In the genomic region with DNA sequence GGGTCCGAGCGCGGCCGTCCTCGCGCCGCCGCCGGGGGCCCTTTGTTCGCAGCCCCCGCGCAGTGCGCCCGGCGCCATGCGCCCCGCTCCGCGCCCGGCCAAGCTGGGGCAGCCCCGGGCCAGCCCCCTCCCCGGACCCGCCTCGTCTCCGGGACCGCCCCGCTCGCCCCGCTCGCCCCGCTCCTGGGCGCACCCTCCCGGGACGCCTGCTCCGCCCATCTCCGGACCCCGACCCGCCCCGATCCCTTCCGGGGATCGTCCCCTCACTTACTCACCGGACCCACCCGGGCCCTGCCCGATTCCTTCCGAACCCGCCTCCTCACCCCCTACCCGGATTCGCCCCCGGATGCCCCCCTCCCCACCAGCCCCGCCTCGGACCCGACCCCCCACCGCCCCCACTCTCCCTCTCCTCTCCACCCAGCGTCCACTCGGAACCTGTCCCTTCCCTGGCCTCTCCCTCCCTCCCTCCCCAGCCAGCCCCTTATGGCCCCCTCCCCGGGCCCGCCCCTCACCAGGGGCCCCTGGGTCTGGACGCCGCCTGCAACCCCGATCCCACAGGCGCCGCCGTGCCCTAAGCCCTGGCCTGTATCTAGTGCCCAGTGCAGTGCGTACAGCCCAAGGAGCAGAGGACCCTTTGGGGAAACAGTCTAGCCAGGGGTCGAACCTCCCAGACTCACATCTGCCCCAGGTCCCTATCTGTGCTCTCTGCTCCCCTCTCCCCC, we compare ENCODE assay signal across 12 cellular contexts. TPM values are rescaled to one million over a fixed set of nuclear protein-coding genes. Genes with fewer than 3 reads are reported as not detected.
DNase-seq lines count a peak whose midpoint lies in the region; ATAC-seq and TF ChIP-seq lines count a peak whose summit lies in the region.
"Had no signal": no experiment of that assay in that cellular context is flagged by ENCODE, and none has a peak within 500 bp of the region (broad histone marks: within the 10 kb centered on the region; RNA-seq: fewer than 3 reads in every experiment).

TSS of gene CPAMD8 (minus strand) at position 105 of the 722 bp plus-strand sequence. CDS start 168 bp downstream, outside the sequence.

- H3K4me3 ChIP-seq in mucosa of descending colon (no peak within 1 kb of the TSS), upper lobe of left lung (peak within 1 kb of the TSS; percentile 6 to 58 (median 54))

- intact Hi-C loops in mucosa of descending colon (cut with DNase I, micrococcal nuclease) = no loop called here

- no peaks in the 10 kb centered on the region for H3K27me3 ChIP-seq in upper lobe of left lung

- peak within 1 kb of the TSS; percentile 23 for H3K4me3 Mint-ChIP-seq in activated T-cell treated with anti-CD3 and anti-CD28 coated beads, Interleukin-2, amount 50 U/mL, for 24 hours
- peak within 1 kb of the TSS; percentile 63 to 66 for H3K4me3 Mint-ChIP-seq in effector memory CD8-positive, alpha-beta T cell

- H3K36me3 ChIP-seq in mucosa of descending colon (ENCODE audit: low read depth) (no peaks in the 10 kb centered on the region), upper lobe of left lung (no peaks in the 10 kb centered on the region)

- no peak for TF ChIP-seq EP300 in upper lobe of left lung (IDR thresholded peaks at IDR 0.05)

- no peaks in the 10 kb centered on the region for H3K4me1 ChIP-seq in mucosa of descending colon (ENCODE audit: low read depth)
- H3K4me1 ChIP-seq in upper lobe of left lung = peaks cover 21 to 43% (median 25%) of the 10 kb centered on the region in 4 donors

- no peak for ATAC-seq in effector memory CD8-positive, alpha-beta T cell (replicated peaks)
- peak; percentile 10 for ATAC-seq in mucosa of descending colon
- ATAC-seq in upper lobe of left lung (ENCODE audit: low FRiP score in 2 of 2) = peak in 1 of 2 donors; percentile 4
- ATAC-seq in HG03432 (IDR thresholded peaks at IDR 0.05; ENCODE audit: unreplicated experiment) = no peak

- CTCF ChIA-PET in RWPE1 (lab: Yijun Ruan, JAX) = no interaction called here

- H3K27me3 Mint-ChIP-seq in activated T-cell treated with anti-CD3 and anti-CD28 coated beads, Interleukin-2, amount 50 U/mL, for 24 hours = peaks cover 63% of the 10 kb centered on the region
- peaks cover 67 to 89% of the 10 kb centered on the region in 2 donors for H3K27me3 Mint-ChIP-seq in effector memory CD8-positive, alpha-beta T cell

- no peak within 1 kb of the TSS for H3K27ac Mint-ChIP-seq in activated T-cell treated with anti-CD3 and anti-CD28 coated beads, Interleukin-2, amount 50 U/mL, for 24 hours
- peak within 1 kb of the TSS in 1 of 2 donors; percentile 39 for H3K27ac Mint-ChIP-seq in effector memory CD8-positive, alpha-beta T cell

- H3K27ac ChIP-seq in upper lobe of left lung (peak within 1 kb of the TSS; percentile 32 to 77 (median 64)), RWPE1 (no peak within 1 kb of the TSS)

- 8% methylated on average over 13 of the region's 65 CpGs; no CpG with 5 or more reads in 1 of the 2 donors for WGBS in upper lobe of left lung, 2 donors

- peaks cover 6% of the 10 kb centered on the region for H3K4me1 Mint-ChIP-seq in activated T-cell treated with anti-CD3 and anti-CD28 coated beads, Interleukin-2, amount 50 U/mL, for 24 hours (ENCODE audit: low read depth)
- peaks cover 10 to 17% of the 10 kb centered on the region in 2 donors for H3K4me1 Mint-ChIP-seq in effector memory CD8-positive, alpha-beta T cell (ENCODE audit: low read depth in 2 of 2)

- no peak for TF ChIP-seq POLR2A in upper lobe of left lung (IDR thresholded peaks at IDR 0.05)

- no peaks in the 10 kb centered on the region for H3K36me3 Mint-ChIP-seq in activated T-cell treated with anti-CD3 and anti-CD28 coated beads, Interleukin-2, amount 50 U/mL, for 24 hours (ENCODE audit: low read depth)
- H3K36me3 Mint-ChIP-seq in effector memory CD8-positive, alpha-beta T cell (ENCODE audit: insufficient read depth) = no peaks in the 10 kb centered on the region

- H3K9me3 ChIP-seq in mucosa of descending colon (peaks cover 4% of the 10 kb centered on the region), upper lobe of left lung (peaks cover 0 to 17% (median 0%) of the 10 kb centered on the region in 4 donors)

- peaks cover 20% of the 10 kb centered on the region for H3K9me3 Mint-ChIP-seq in activated T-cell treated with anti-CD3 and anti-CD28 coated beads, Interleukin-2, amount 50 U/mL, for 24 hours
- H3K9me3 Mint-ChIP-seq in effector memory CD8-positive, alpha-beta T cell = peaks cover 0 to 3% of the 10 kb centered on the region in 2 donors

- no peak for DNase-seq in activated T-cell treated with anti-CD3 and anti-CD28 coated beads, Interleukin-2, amount 50 U/mL, for 24 hours
- DNase-seq in activated T-cell treated with anti-CD3 and anti-CD28 coated beads, Interleukin-2, amount 50 U/mL, for 48 hours = no peak
- no peak for DNase-seq in effector memory CD8-positive, alpha-beta T cell
- DNase-seq in mucosa of descending colon (no peak), upper lobe of left lung (peak; percentile 31 to 84), RWPE1 (ENCODE audit: low spot score) (no peak), cerebellar cortex (ENCODE audit: low spot score) (no peak)
- DNase-seq: amniotic stem cell, foreskin melanocyte, NCI-H2081, T-helper 9 cell had no signal

- POLR2A ChIA-PET in RWPE1 (lab: Yijun Ruan, JAX; ENCODE audit: low non-redundant PET) = no interaction called here

- no peak for TF ChIP-seq CTCF in mucosa of descending colon (IDR thresholded peaks at IDR 0.05)
- no peak for TF ChIP-seq CTCF in upper lobe of left lung (IDR thresholded peaks at IDR 0.05)
- TF ChIP-seq CTCF in RWPE1 (conservative IDR thresholded peaks at IDR 0.05; ENCODE audit: low read depth) = no peak

RNA-seq across cellular contexts. Expression of gene CPAMD8, which starts in this region (rescaled TPM):
- total RNA-seq in mucosa of descending colon (1 to 10 TPM; 2.3 to 5.8 (median 3.1) TPM), upper lobe of left lung (100 to 1,000 TPM in 1 of 6 donors, 10 to 100 TPM in 5; 35.8 to 262 (median 61.1) TPM)

Comparison
In these comparisons a context has a peak if more than half of its experiments do, and no peak if none do; other contexts are left out.
1. RNA of gene CPAMD8 (total RNA-seq): 35.8 to 262 TPM in upper lobe of left lung; 2.3 to 5.8 TPM in mucosa of descending colon; every median in the first group is over 4 times any median in the second.
2. DNase-seq: peak in upper lobe of left lung (2 of 2); none in activated T-cell treated with anti-CD3 and anti-CD28 coated beads, Interleukin-2, amount 50 U/mL, for 24 hours (single experiment), activated T-cell treated with anti-CD3 and anti-CD28 coated beads, Interleukin-2, amount 50 U/mL, for 48 hours (0 of 2), effector memory CD8-positive, alpha-beta T cell (0 of 3), mucosa of descending colon (0 of 3), RWPE1 (single experiment) and cerebellar cortex (single experiment).